22 cellular contexts compared by ENCODE assay signal in the genomic region with DNA sequence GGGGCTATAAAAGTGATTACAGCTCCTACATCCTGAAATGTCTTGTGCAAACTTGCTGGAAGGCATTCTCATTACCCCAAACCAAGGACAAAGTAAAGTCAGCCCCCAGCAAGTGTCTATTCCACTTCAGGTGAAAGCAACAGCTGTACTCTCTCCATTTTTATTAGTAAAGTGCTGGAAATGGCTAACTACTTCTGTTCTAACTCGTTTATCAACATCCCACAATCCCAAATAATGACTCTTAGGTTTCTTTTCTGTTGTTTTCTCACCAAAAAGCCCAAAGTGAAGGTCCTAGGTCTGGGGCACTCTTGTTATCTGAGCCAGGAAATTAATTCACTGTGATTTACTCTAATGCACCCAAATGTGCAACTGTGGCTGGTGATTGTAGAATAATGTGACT.
"Had no signal": no experiment of that assay in that cellular context is flagged by ENCODE, and none has a peak within 500 bp of the region (broad histone marks: within the 10 kb centered on the region; RNA-seq: fewer than 3 reads in every experiment).

No MANE protein-coding gene starts in this region.

- H3K4me3 Mint-ChIP-seq: dendritic cell treated with granulocyte-macrophage colony-stimulating factor and Interleukin-4, amounts not matched to agents 40 ng/mL and 50 ng/mL, for 4 days; effector memory CD8-positive, alpha-beta T cell; endodermal cell had no signal

- H3K27ac ChIP-seq: colonic mucosa, coronary artery, dorsolateral prefrontal cortex, epithelial cell of prostate, esophagus squamous epithelium, foreskin keratinocyte, gastrocnemius medialis, gastroesophageal sphincter, heart right ventricle had no signal

- H3K27ac Mint-ChIP-seq: dendritic cell treated with granulocyte-macrophage colony-stimulating factor and Interleukin-4, amounts not matched to agents 40 ng/mL and 50 ng/mL, for 4 days; effector memory CD8-positive, alpha-beta T cell; endodermal cell had no signal

- DNase-seq: colonic mucosa; cortex of kidney; dermis blood vessel endothelial cell; dorsolateral prefrontal cortex; effector CD4-positive, alpha-beta T cell; effector CD8-positive, alpha-beta T cell; effector memory CD4-positive, alpha-beta T cell; effector memory CD8-positive, alpha-beta T cell; endodermal cell; erythroblast; esophagus squamous epithelium; foreskin fibroblast; foreskin keratinocyte; gastrocnemius medialis; glutamatergic neuron; head of caudate nucleus; heart right ventricle had no signal

- H3K4me1 Mint-ChIP-seq: endodermal cell had no signal

- H3K36me3 ChIP-seq: colonic mucosa, esophagus squamous epithelium, gastrocnemius medialis, gastroesophageal sphincter, heart right ventricle had no signal

- ATAC-seq: effector memory CD8-positive, alpha-beta T cell; esophagus mucosa; foreskin keratinocyte; gastrocnemius medialis; gastroesophageal sphincter; heart right ventricle had no signal

- H3K27me3 Mint-ChIP-seq: dendritic cell treated with granulocyte-macrophage colony-stimulating factor and Interleukin-4, amounts not matched to agents 40 ng/mL and 50 ng/mL, for 4 days; effector memory CD8-positive, alpha-beta T cell had no signal

- H3K27me3 ChIP-seq: colonic mucosa, esophagus squamous epithelium, foreskin keratinocyte, gastrocnemius medialis, gastroesophageal sphincter, heart right ventricle had no signal

- H3K9me3 ChIP-seq: colonic mucosa, esophagus squamous epithelium, gastrocnemius medialis, gastroesophageal sphincter, heart right ventricle had no signal

- H3K9me3 Mint-ChIP-seq: dendritic cell treated with granulocyte-macrophage colony-stimulating factor and Interleukin-4, amounts not matched to agents 40 ng/mL and 50 ng/mL, for 4 days; endodermal cell had no signal

- H3K4me1 ChIP-seq: colonic mucosa, esophagus squamous epithelium, gastrocnemius medialis, gastroesophageal sphincter, heart right ventricle had no signal

- H3K4me3 ChIP-seq: colonic mucosa, coronary artery, dorsolateral prefrontal cortex, esophagus squamous epithelium, gastrocnemius medialis, gastroesophageal sphincter, heart right ventricle had no signal
